Comparison of ENCODE assay signal across 9 cellular contexts in the genomic region with DNA sequence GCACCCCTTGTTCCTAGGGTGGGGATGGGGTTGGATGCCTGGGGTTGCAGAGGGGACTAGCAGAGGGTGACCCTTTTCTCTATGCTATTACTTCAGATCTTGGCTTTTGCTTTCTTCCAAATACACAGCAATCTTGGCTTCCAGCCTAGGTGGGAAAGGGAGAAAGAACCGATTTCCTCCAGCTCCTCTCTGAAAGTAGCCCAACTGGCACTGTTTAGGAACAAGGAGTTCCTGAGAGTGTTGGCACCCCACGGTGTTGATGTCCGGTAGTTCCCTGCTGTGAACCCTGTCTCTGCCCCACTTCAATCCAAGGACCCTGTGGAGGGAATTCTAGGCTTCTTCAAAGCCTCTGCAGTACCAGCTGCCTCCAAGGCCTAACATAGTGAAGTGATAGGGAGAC. TPM values are rescaled to one million over a fixed set of nuclear protein-coding genes. Genes with fewer than 3 reads are reported as not detected.
DNase-seq lines count a peak whose midpoint lies in the region; ATAC-seq and TF ChIP-seq lines count a peak whose summit lies in the region.
"Had no signal": no experiment of that assay in that cellular context is flagged by ENCODE, and none has a peak within 500 bp of the region (broad histone marks: within the 10 kb centered on the region; RNA-seq: fewer than 3 reads in every experiment).

No MANE protein-coding gene starts in this region.

- H3K4me3 Mint-ChIP-seq in naive B cell, result peak overlapping the region; percentile 57 to 100 (median 100)

- peak overlapping the region in 5 of 6 donors; percentile 81 to 100 (median 98) for H3K27ac Mint-ChIP-seq in naive B cell

- H3K4me1 ChIP-seq in A673 (ENCODE audit: insufficient read depth, low read length, poor library complexity, severe bottlenecking), result peaks cover 33% of the 10 kb centered on the region

- intact Hi-C loops in A673 (cut with micrococcal nuclease; ENCODE audit: unreplicated experiment), result no loop called here

- POLR2A ChIA-PET in A673 (lab: Charles Lee; ENCODE audit: low non-redundant PET), result interaction anchor here (0.6 kb wide), 1 partner anchor 19 kb away, joined by 3 read pairs; no protein-coding TSS in a partner anchor

- no peaks in the 10 kb centered on the region for H3K27me3 ChIP-seq in A673 (replicated peaks; ENCODE audit: insufficient read depth, low read depth, low read length, poor library complexity)
- H3K27me3 ChIP-seq in MG63, result no peaks in the 10 kb centered on the region

- peak; percentile 74 for DNase-seq in A673 (ENCODE audit: low spot score)
- DNase-seq in MG63, result peak; percentile 88
- DNase-seq in coronary artery (ENCODE audit: low spot score), result no peak
- no peak for DNase-seq in naive B cell
- DNase-seq in AG08396 (ENCODE audit: low spot score), result no peak
- no peak for DNase-seq in EL
- DNase-seq in activated effector memory CD4-positive, alpha-beta T cell treated with Interleukin-2 at 50 U/mL for 16 hours, result no peak
- DNase-seq: NCI-H2171 had no signal

- peak overlapping the region; percentile 72 for H3K4me3 ChIP-seq in A673 (ENCODE audit: low read depth, low read length, poor library complexity, severe bottlenecking)
- H3K4me3 ChIP-seq in MG63, result peak overlapping the region; percentile 78
- peak overlapping the region; percentile 91 for H3K4me3 ChIP-seq in coronary artery

- H3K4me1 Mint-ChIP-seq in naive B cell, result peaks cover 37 to 43% (median 37%) of the 10 kb centered on the region in 3 donors

- H3K36me3 Mint-ChIP-seq in naive B cell, result peaks cover 5 to 26% of the 10 kb centered on the region in 2 donors

- ATAC-seq in naive B cell (ENCODE audit: low read depth in 2 of 2), result no peak
- no peak for ATAC-seq in activated CD4-positive, CD25-positive, alpha-beta regulatory T cell treated with anti-CD3 and anti-CD28 coated beads, Interleukin-2, amount 50 U/mL, for 24 hours

- H3K27ac ChIP-seq in A673 (ENCODE audit: low read depth, low read length, poor library complexity, severe bottlenecking) (peak overlapping the region; percentile 98), coronary artery (peak overlapping the region; percentile 97 to 99)

- H3K36me3 ChIP-seq in A673 (ENCODE audit: insufficient read depth, low read length, poor library complexity, severe bottlenecking), result peaks cover 41% of the 10 kb centered on the region
- peaks cover 68% of the 10 kb centered on the region for H3K36me3 ChIP-seq in MG63

- CTCF ChIA-PET in A673 (lab: Charles Lee), result no interaction called here

- no peaks in the 10 kb centered on the region for H3K27me3 Mint-ChIP-seq in naive B cell

- no TSS peak for BruUV-seq in A673 (replicated peaks; lab: Mats Ljungman, UMichigan)

- H3K9me3 ChIP-seq in A673 (ENCODE audit: low read depth, low read length, poor library complexity, severe bottlenecking) (no peaks in the 10 kb centered on the region), MG63 (no peaks in the 10 kb centered on the region)

- no peak for TF ChIP-seq CTCF in A673 (conservative IDR thresholded peaks at IDR 0.05; ENCODE audit: low read depth, low read length)
- no peak for TF ChIP-seq CTCF in coronary artery (IDR thresholded peaks at IDR 0.05)

- H3K9me3 Mint-ChIP-seq in naive B cell, result no peaks in the 10 kb centered on the region

RNA-seq across cellular contexts. Expression of a gene that starts 1.1 kb away (rescaled TPM):
- total RNA-seq in A673 (2021), result 480 and 511 TPM in 2 replicates
- 545 and 579 TPM in 2 replicates for total RNA-seq in MG63 (2014; rRNA removed; shearing (Covaris generic); ENCODE audit: low replicate concordance)
- polyA plus RNA-seq in naive B cell (ENCODE audit: low read depth in 6 of 6), result 100 to 1,000 TPM in 2 of 6 donors, 10 to 100 TPM in 4; 63.1 to 135 (median 81.1) TPM

RNA-seq across cellular contexts. Expression of a gene that starts 40.2 kb away (rescaled TPM):
- 147 and 155 TPM in 2 replicates for total RNA-seq in A673 (2021)
- 135 and 139 TPM in 2 replicates for total RNA-seq in MG63 (2014; rRNA removed; shearing (Covaris generic); ENCODE audit: low replicate concordance)
- polyA plus RNA-seq in naive B cell (ENCODE audit: low read depth in 6 of 6), result 10 to 100 TPM; 42.0 to 77.0 (median 54.6) TPM

RNA-seq across cellular contexts. Expression of a gene that starts 41.6 kb away (rescaled TPM):
- total RNA-seq in A673 (2021), result 0.17 and 0.41 TPM in 2 replicates
- total RNA-seq in MG63 (2014; rRNA removed; shearing (Covaris generic); ENCODE audit: low replicate concordance), result 0.22 and 1.3 TPM in 2 replicates
- not detected for polyA plus RNA-seq in naive B cell (ENCODE audit: low read depth in 6 of 6)

RNA-seq across cellular contexts. Expression of a gene that starts 46.9 kb away (rescaled TPM):
- total RNA-seq in A673 (2021), result 0.77 TPM in 1 of 2 replicates, not detected in the other
- total RNA-seq in MG63 (2014; rRNA removed; shearing (Covaris generic); ENCODE audit: low replicate concordance), result not detected in 2 replicates
- 1 to 10 TPM in 5 of 6 donors, not detected in 1; 2.3 to 7.0 (median 3.7) TPM for polyA plus RNA-seq in naive B cell (ENCODE audit: low read depth in 6 of 6)

RNA-seq across cellular contexts. Expression of a gene that starts 47.7 kb away (rescaled TPM):
- total RNA-seq in A673 (2021), result 29.2 and 38.1 TPM in 2 replicates
- 28.0 and 42.3 TPM in 2 replicates for total RNA-seq in MG63 (2014; rRNA removed; shearing (Covaris generic); ENCODE audit: low replicate concordance)
- 10 to 100 TPM; 46.4 to 64.2 (median 51.5) TPM for polyA plus RNA-seq in naive B cell (ENCODE audit: low read depth in 6 of 6)

Comparison
In these comparisons a context has a peak if more than half of its experiments do, and no peak if none do; other contexts are left out.
1. DNase-seq: peak in A673 (single experiment) and MG63 (single experiment); none in coronary artery (single experiment), naive B cell (single experiment), AG08396 (single experiment), EL (single experiment) and activated effector memory CD4-positive, alpha-beta T cell treated with Interleukin-2 at 50 U/mL for 16 hours (single experiment).
2. Peak in every context shown above with its lines, with median percentiles within 50 percentile points of each other: H3K4me3 ChIP-seq.